21 cellular contexts compared by ENCODE assay signal in genomic region chr6:168926306-168926705, GRCh38.
A peak's percentile ranks its signal among the peaks of the same experiment; 100 is the strongest.
DNase-seq lines count a peak whose midpoint lies in the region; ATAC-seq and TF ChIP-seq lines count a peak whose summit lies in the region.
"Had no signal": no experiment of that assay in that cellular context is flagged by ENCODE, and none has a peak within 500 bp of the region (broad histone marks: within the 10 kb centered on the region; RNA-seq: fewer than 3 reads in every experiment).

No MANE protein-coding gene starts in this region.

- H3K14ac ChIP-seq in H9 (ENCODE audit: insufficient read depth, low read length), result no peak overlapping the region

- no peak overlapping the region for H3K56ac ChIP-seq in H9 (ENCODE audit: insufficient read length, low read depth, low read length)

- H3K4me1 ChIP-seq in H9 (ENCODE audit: insufficient read depth, low read length) (peaks cover 7% of the 10 kb centered on the region; the same call in 1 of the 2 replicates), HUES6 (ENCODE audit: control insufficient read depth, insufficient read depth, low read length) (peaks cover 6% of the 10 kb centered on the region; the same call in 1 of the 2 replicates)
- H3K4me1 ChIP-seq: BLaER1, Caco-2 had no signal

- H2AFZ ChIP-seq in H9 (ENCODE audit: low read length), result no peak overlapping the region

- H2BK5ac ChIP-seq in H9 (ENCODE audit: insufficient read length, low read length), result peak overlapping the region; percentile 10

- no peaks in the 10 kb centered on the region for H3K79me1 ChIP-seq in H9 (ENCODE audit: insufficient read depth, low read depth, low read length, poor library complexity, severe bottlenecking)

- H4K5ac ChIP-seq in H9 (ENCODE audit: insufficient read length, low read depth, low read length), result peak overlapping the region; percentile 23

- H2BK12ac ChIP-seq in H9 (ENCODE audit: insufficient read length, low read depth, low read length), result no peak overlapping the region

- CTCF ChIA-PET in RWPE1 (lab: Yijun Ruan, JAX), result interaction anchor here (0.6 kb wide), 1 partner anchor 31 kb away, joined by 3 read pairs; no protein-coding TSS in a partner anchor

- H4K8ac ChIP-seq in H9 (replicated peaks; ENCODE audit: insufficient read length, low read depth, low read length), result peak overlapping the region; percentile 6

- H3K27me3 Mint-ChIP-seq in H9 (ENCODE audit: low read depth), result peaks cover 1% of the 10 kb centered on the region; the same call in 1 of the 2 replicates

- TF ChIP-seq CTCF in H9 (conservative IDR thresholded peaks at IDR 0.05) (no peak), RWPE1 (conservative IDR thresholded peaks at IDR 0.05; ENCODE audit: low read depth) (no peak)

- H3K18ac ChIP-seq in H9 (ENCODE audit: insufficient read length, low read depth, low read length), result peak overlapping the region; percentile 3

- H3K36me3 Mint-ChIP-seq in H9 (ENCODE audit: insufficient read depth in 1 of 3, low read depth in 3 of 3), result peaks cover 5 to 23% (median 21%) of the 10 kb centered on the region in 3 experiments; a peak in 6 of 7 replicates
- H3K36me3 Mint-ChIP-seq: CD4-positive, alpha-beta memory T cell; IgD-negative memory B cell had no signal

- H2BK120ac ChIP-seq in H9 (ENCODE audit: low read depth, low read length, poor library complexity, severe bottlenecking), result no peak overlapping the region

- peaks cover 16 to 23% of the 10 kb centered on the region in 2 experiments for H3K9me3 Mint-ChIP-seq in H9

- H3K27ac Mint-ChIP-seq in H9, result peak overlapping the region in 1 of 3 experiments; percentile 34; a peak in 2 of 7 replicates
- H3K27ac Mint-ChIP-seq: CD4-positive, alpha-beta memory T cell; IgD-negative memory B cell had no signal

- no peak for DNase-seq in H9
- DNase-seq in islet precursor cell, result peak; percentile 22
- peak; percentile 18 for DNase-seq in ureter (ENCODE audit: low spot score)
- DNase-seq in NCI-H2107 (lab: John Stamatoyannopoulos, UW), result no peak
- no peak for DNase-seq in RWPE1 (ENCODE audit: low spot score)
- DNase-seq: Caco-2; CD4-positive, alpha-beta memory T cell; DND-41; H7; NCI-H1105; NCI-H146; NCI-H2029; NCI-H226; NCI-H510A treated with DMSO at 0.1 percent for 48 hours; NCI-H748 treated with DMSO at 0.1 percent for 48 hours; NK-92 treated with Interleukin-12 subunit alpha and Interleukin-12 subunit beta, amount 100 ng/mL, for 24 hours had no signal

- H3K23ac ChIP-seq in H9 (ENCODE audit: insufficient read length, low read depth, low read length), result peak overlapping the region; percentile 11

- H3K79me2 ChIP-seq in H9 (ENCODE audit: insufficient read depth, low read length), result no peaks in the 10 kb centered on the region

- no peak overlapping the region for H3K4me2 ChIP-seq in H9 (ENCODE audit: insufficient read depth, insufficient read length, low read length)
- H3K4me2 ChIP-seq: BLaER1 had no signal

- H3K23me2 ChIP-seq in H9 (ENCODE audit: insufficient read length, low read depth, low read length, poor library complexity, severe bottlenecking), result no peaks in the 10 kb centered on the region

- H3K9ac ChIP-seq in H9 (ENCODE audit: extremely low read depth, insufficient read length, low read length) (no peak overlapping the region), HUES6 (ENCODE audit: low read length) (no peak overlapping the region)
- H3K9ac ChIP-seq: BLaER1 had no signal

- ATAC-seq in HG03175 (IDR thresholded peaks at IDR 0.05; ENCODE audit: unreplicated experiment), result no peak
- ATAC-seq: SK-N-SH treated with all-trans-retinoic acid at 6 μM for 48 hours had no signal

- no peak overlapping the region for H4K91ac ChIP-seq in H9 (ENCODE audit: insufficient read length, low read depth, low read length)

- H3K9me3 ChIP-seq in H9 (ENCODE audit: control insufficient read depth, low read depth, low read length) (peaks cover 8% of the 10 kb centered on the region), HUES6 (ENCODE audit: control insufficient read depth, insufficient read depth, low read depth, low read length) (peaks cover 29% of the 10 kb centered on the region)
- H3K9me3 ChIP-seq: Caco-2 had no signal

- H3T11ph ChIP-seq in H9 (ENCODE audit: low read length), result no peak overlapping the region

- H3K4me3 Mint-ChIP-seq in H9, result no peak overlapping the region
- H3K4me3 Mint-ChIP-seq: CD4-positive, alpha-beta memory T cell; IgD-negative memory B cell had no signal

- H3K4me3 ChIP-seq in HUES6 (ENCODE audit: low read depth, low read length), result 0 out of 2 replicates have a peak overlapping the region, but pooled peaks have one; percentile 5
- H3K4me3 ChIP-seq: BLaER1 had no signal

- H3K4me1 Mint-ChIP-seq in H9, result peaks cover 8 to 9% of the 10 kb centered on the region in 2 experiments
- H3K4me1 Mint-ChIP-seq: CD4-positive, alpha-beta memory T cell; IgD-negative memory B cell had no signal

- no peaks in the 10 kb centered on the region for H4K20me1 ChIP-seq in H9 (ENCODE audit: control insufficient read depth, insufficient read depth, insufficient read length)
- H4K20me1 ChIP-seq: BLaER1 had no signal

- H3K27ac ChIP-seq in H9 (ENCODE audit: insufficient read length, low read depth, low read length) (no peak overlapping the region), HUES6 (ENCODE audit: low read depth, low read length) (no peak overlapping the region), RWPE1 (no peak overlapping the region)
- H3K27ac ChIP-seq: BLaER1 had no signal

- no CpG with 5 or more reads among the region's 15 CpGs for WGBS in H9 (ENCODE audit: extremely low coverage, insufficient read length, low lambda C conversion rate)

- no peak overlapping the region for H3K4ac ChIP-seq in H9 (ENCODE audit: low read depth, low read length)

- H2BK20ac ChIP-seq in H9 (ENCODE audit: low read depth, low read length, poor library complexity, severe bottlenecking), result no peak overlapping the region

- H3K27me3 ChIP-seq in H9 (ENCODE audit: insufficient read depth, low read length) (no peaks in the 10 kb centered on the region), HUES6 (ENCODE audit: control insufficient read depth, insufficient read depth, low read length) (no peaks in the 10 kb centered on the region)
- H3K27me3 ChIP-seq: BLaER1 had no signal

- POLR2A ChIA-PET in RWPE1 (lab: Yijun Ruan, JAX; ENCODE audit: low non-redundant PET), result no interaction called here

- H2BK15ac ChIP-seq in H9 (ENCODE audit: low read depth, low read length), result no peak overlapping the region

- no peak overlapping the region for H2AK5ac ChIP-seq in H9 (ENCODE audit: insufficient read length, low read length)

- no peaks in the 10 kb centered on the region for H3K36me3 ChIP-seq in HUES6 (ENCODE audit: control insufficient read depth, insufficient read depth, low read length)
- H3K36me3 ChIP-seq: BLaER1 had no signal

Comparison
In these comparisons a context has a peak if more than half of its experiments do, and no peak if none do; other contexts are left out.
1. DNase-seq: peak in islet precursor cell (single experiment) and ureter (single experiment); none in H9 (single experiment), NCI-H2107 (single experiment) and RWPE1 (single experiment).